ENCODE assay signal across 1 cellular context in genomic region chr11:111676878-111677585, GRCh38.
TF ChIP-seq lines count a peak whose summit lies in the region.

No MANE protein-coding gene starts in this region.

TF ChIP-seq in IMR-90, 13 proteins besides CTCF, POLR2A, EP300 and RAD21 (continued from another document):
- no peak for TF ChIP-seq USF2 (IDR thresholded peaks at IDR 0.05; ENCODE audit: low read depth, low read length)
- TF ChIP-seq MAZ (IDR thresholded peaks at IDR 0.05; ENCODE audit: borderline replicate concordance, low read depth, low read length): no peak
- TF ChIP-seq BHLHE40 (IDR thresholded peaks at IDR 0.05; ENCODE audit: low read depth, low read length): no peak
- TF ChIP-seq CEBPB (IDR thresholded peaks at IDR 0.05; ENCODE audit: low read depth, low read length): no peak
- TF ChIP-seq MXI1 (IDR thresholded peaks at IDR 0.05; ENCODE audit: borderline replicate concordance, low read depth, low read length): no peak
- TF ChIP-seq MAFK (IDR thresholded peaks at IDR 0.05; ENCODE audit: low read depth, low read length): no peak
- no peak for TF ChIP-seq CHD1 (IDR thresholded peaks at IDR 0.05; ENCODE audit: low read depth, low read length)
